Comparison of ENCODE assay signal across 26 cellular contexts in the genomic region with DNA sequence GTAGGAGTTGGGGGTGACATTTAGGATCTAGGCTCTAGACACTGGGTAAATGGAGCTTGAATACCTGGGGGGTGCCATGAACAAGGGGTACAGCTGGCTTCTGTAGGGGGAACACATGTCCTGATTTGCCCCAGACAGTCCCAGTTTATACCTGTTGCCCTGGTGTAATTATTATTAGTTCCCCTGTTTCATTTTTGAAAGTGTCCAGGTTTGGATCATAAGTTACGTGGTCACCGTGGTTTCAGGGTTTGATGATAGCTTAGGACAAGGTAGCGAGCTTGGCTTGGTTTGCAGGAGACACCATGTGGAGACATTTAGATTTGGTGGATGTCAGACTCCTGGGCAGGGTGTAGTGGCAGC. TPM values are rescaled to one million over a fixed set of nuclear protein-coding genes. Genes with fewer than 3 reads are reported as not detected.
DNase-seq lines count a peak whose midpoint lies in the region; ATAC-seq and TF ChIP-seq lines count a peak whose summit lies in the region.
"Had no signal": no experiment of that assay in that cellular context is flagged by ENCODE, and none has a peak within 500 bp of the region (broad histone marks: within the 10 kb centered on the region; RNA-seq: fewer than 3 reads in every experiment).

No MANE protein-coding gene starts in this region.

- H3K9me3 Mint-ChIP-seq in activated T-cell treated with anti-CD3 and anti-CD28 coated beads, Interleukin-2, amount 50 U/mL, for 4 hours: no peaks in the 10 kb centered on the region
- no peaks in the 10 kb centered on the region for H3K9me3 Mint-ChIP-seq in central memory CD8-positive, alpha-beta T cell
- H3K9me3 Mint-ChIP-seq: activated B cell treated with CpG ODN at 0.5 μM for 24 hours had no signal

- peaks cover 52% of the 10 kb centered on the region for H3K79me2 ChIP-seq in Loucy (ENCODE audit: insufficient read depth, low read length)

- H3K36me3 Mint-ChIP-seq in activated T-cell treated with anti-CD3 and anti-CD28 coated beads, Interleukin-2, amount 50 U/mL, for 4 hours (ENCODE audit: insufficient read depth): peaks cover 54% of the 10 kb centered on the region
- peaks cover 51% of the 10 kb centered on the region for H3K36me3 Mint-ChIP-seq in central memory CD8-positive, alpha-beta T cell (ENCODE audit: insufficient read depth)

- H3K27ac Mint-ChIP-seq in central memory CD8-positive, alpha-beta T cell (ENCODE audit: low read depth): peak overlapping the region; percentile 87
- H3K27ac Mint-ChIP-seq: activated B cell treated with CpG ODN at 0.5 μM for 24 hours, CD14-positive monocyte had no signal

- peaks cover 48% of the 10 kb centered on the region for H4K20me1 ChIP-seq in Loucy (ENCODE audit: insufficient read depth, low read length, poor library complexity, severe bottlenecking)

- ATAC-seq in activated T-cell treated with anti-CD3 and anti-CD28 coated beads, Interleukin-2, amount 50 U/mL, for 4 hours: no peak
- ATAC-seq in central memory CD8-positive, alpha-beta T cell (replicated peaks; ENCODE audit: extremely low read depth, poor library complexity, severe bottlenecking): no peak
- ATAC-seq in gastrocnemius medialis (no peak), GM19324 (IDR thresholded peaks at IDR 0.05; ENCODE audit: low FRiP score, unreplicated experiment) (no peak)
- ATAC-seq: body of pancreas, heart left ventricle had no signal

- H3K36me3 ChIP-seq in Loucy (ENCODE audit: insufficient read depth, low read length): peaks cover 40% of the 10 kb centered on the region; the same call in 1 of the 2 replicates
- H3K36me3 ChIP-seq in gastrocnemius medialis: peaks cover 0 to 51% of the 10 kb centered on the region in 2 donors
- H3K36me3 ChIP-seq: colonic mucosa, ovary, uterus had no signal

- peak overlapping the region; percentile 13 for H3K4me2 ChIP-seq in Loucy (ENCODE audit: low read depth, low read length, poor library complexity, severe bottlenecking)

- H3K4me3 Mint-ChIP-seq in activated T-cell treated with anti-CD3 and anti-CD28 coated beads, Interleukin-2, amount 50 U/mL, for 4 hours: peak overlapping the region; percentile 37
- H3K4me3 Mint-ChIP-seq in central memory CD8-positive, alpha-beta T cell: no peak overlapping the region
- H3K4me3 Mint-ChIP-seq: activated B cell treated with CpG ODN at 0.5 μM for 24 hours had no signal

- H3K9me3 ChIP-seq in Loucy (ENCODE audit: insufficient read depth, low read depth, low read length) (no peaks in the 10 kb centered on the region), gastrocnemius medialis (no peaks in the 10 kb centered on the region)
- H3K9me3 ChIP-seq: body of pancreas, colonic mucosa, heart left ventricle, ovary, sigmoid colon, uterus had no signal

- H3K27me3 Mint-ChIP-seq in activated T-cell treated with anti-CD3 and anti-CD28 coated beads, Interleukin-2, amount 50 U/mL, for 4 hours (ENCODE audit: low read depth): no peaks in the 10 kb centered on the region
- no peaks in the 10 kb centered on the region for H3K27me3 Mint-ChIP-seq in central memory CD8-positive, alpha-beta T cell
- H3K27me3 Mint-ChIP-seq: activated B cell treated with CpG ODN at 0.5 μM for 24 hours had no signal

- H3K27me3 ChIP-seq in Loucy (ENCODE audit: insufficient read depth, low read length, poor library complexity, severe bottlenecking) (no peaks in the 10 kb centered on the region), gastrocnemius medialis (no peaks in the 10 kb centered on the region)
- H3K27me3 ChIP-seq: body of pancreas, colonic mucosa, heart left ventricle, ovary, sigmoid colon, uterus had no signal

- no peaks in the 10 kb centered on the region for H3F3A ChIP-seq in Loucy (ENCODE audit: low read depth)

- H3K4me3 ChIP-seq in Loucy (ENCODE audit: low read length, poor library complexity, severe bottlenecking) (no peak overlapping the region), gastrocnemius medialis (no peak overlapping the region)
- H3K4me3 ChIP-seq: body of pancreas, colonic mucosa, heart left ventricle, ovary, sigmoid colon, uterus had no signal

- in situ Hi-C loops in gastrocnemius medialis (cut with MboI; ENCODE audit: low sequenced_read_pairs in 4 of 4): no loop called here

- no peak for TF ChIP-seq CTCF in Loucy (conservative IDR thresholded peaks at IDR 0.05; ENCODE audit: low read length)
- no peak for TF ChIP-seq CTCF in gastrocnemius medialis (IDR thresholded peaks at IDR 0.05 in 4 of 5, conservative IDR thresholded peaks at IDR 0.05 in 1 of 5)

- H2AFZ ChIP-seq in Loucy (ENCODE audit: low read length): no peak overlapping the region

- no peak for TF ChIP-seq POLR2A in gastrocnemius medialis (IDR thresholded peaks at IDR 0.05)

- intact Hi-C loops in gastrocnemius medialis (cut with DNase I; ENCODE audit: low total_unique reads): no loop called here

- peak overlapping the region; percentile 66 to 100 (median 84) for H3K27ac ChIP-seq in gastrocnemius medialis
- H3K27ac ChIP-seq: colonic mucosa, HL-60, ovary, sigmoid colon, uterus had no signal

- DNase-seq in activated T-cell treated with anti-CD3 and anti-CD28 coated beads, Interleukin-2, amount 50 U/mL, for 4 hours: no peak
- DNase-seq in activated T-cell treated with anti-CD3 and anti-CD28 coated beads, Interleukin-2, amount 50 U/mL, for 1 hour: no peak
- DNase-seq in central memory CD8-positive, alpha-beta T cell (ENCODE audit: low spot score in 2 of 2): no peak
- DNase-seq in gastrocnemius medialis: no peak
- DNase-seq in stimulated activated CD4-positive, alpha-beta T cell treated with anti-CD3 and anti-CD28 coated beads, Interleukin-4, amount 100 ng/mL, for 1 hour: no peak
- DNase-seq in stimulated activated CD4-positive, alpha-beta T cell treated with anti-CD3 and anti-CD28 coated beads, Interleukin-15, amount 100 ng/mL, for 24 hours: no peak
- DNase-seq: ACHN; activated B cell treated with CpG ODN at 0.5 μM for 24 hours; activated naive CD4-positive, alpha-beta T cell treated with anti-CD3 and anti-CD28 coated beads, Interleukin-2, amount 50 U/mL, for 16 hours; body of pancreas; colonic mucosa; DMS53; heart left ventricle; IMR-90; MM.1S; NCI-H146; NCI-H774; ovary; SHP77 treated with DMSO at 0.1 percent for 48 hours; sigmoid colon; stimulated activated CD4-positive, alpha-beta T cell treated with anti-CD3 and anti-CD28 coated beads, Interleukin-1b, Interleukin-23, amount 100 ng/mL, for 48 hours; uterus had no signal

- peaks cover 43% of the 10 kb centered on the region for H3K4me1 ChIP-seq in Loucy (ENCODE audit: insufficient read depth, low read length, poor library complexity, severe bottlenecking)
- peaks cover 59 to 61% of the 10 kb centered on the region in 2 donors for H3K4me1 ChIP-seq in gastrocnemius medialis
- H3K4me1 ChIP-seq: colonic mucosa had no signal

- H3K9me2 ChIP-seq in Loucy (replicated peaks; ENCODE audit: low read depth, low read length): no peaks in the 10 kb centered on the region

- H3K4me1 Mint-ChIP-seq in activated T-cell treated with anti-CD3 and anti-CD28 coated beads, Interleukin-2, amount 50 U/mL, for 4 hours (ENCODE audit: low read depth): peaks cover 55% of the 10 kb centered on the region
- peaks cover 64% of the 10 kb centered on the region for H3K4me1 Mint-ChIP-seq in central memory CD8-positive, alpha-beta T cell

- H3K9ac ChIP-seq in Loucy (ENCODE audit: low read depth, low read length, poor library complexity, severe bottlenecking): no peak overlapping the region

RNA-seq across cellular contexts. Expression of a gene that starts 5.5 kb away (rescaled TPM):
- total RNA-seq in activated T-cell treated with anti-CD3 and anti-CD28 coated beads, Interleukin-2, amount 50 U/mL, for 4 hours: 100 to 1,000 TPM; 263 to 315 (median 286) TPM
- 10 to 100 TPM; 48.2 to 76.8 (median 56.3) TPM for total RNA-seq in gastrocnemius medialis

RNA-seq across cellular contexts. Expression of a gene that starts 19.6 kb away (rescaled TPM):
- total RNA-seq in activated T-cell treated with anti-CD3 and anti-CD28 coated beads, Interleukin-2, amount 50 U/mL, for 4 hours: 10 to 100 TPM; 47.2 to 73.3 (median 67.8) TPM
- total RNA-seq in gastrocnemius medialis: 10 to 100 TPM; 10.0 to 25.8 (median 13.3) TPM

RNA-seq across cellular contexts. Expression of a gene that starts 35.8 kb away (rescaled TPM):
- total RNA-seq in activated T-cell treated with anti-CD3 and anti-CD28 coated beads, Interleukin-2, amount 50 U/mL, for 4 hours: 100 to 1,000 TPM; 110 to 131 (median 110) TPM
- total RNA-seq in gastrocnemius medialis: 1 to 10 TPM in 1 of 4 donors, under 1 TPM in 2, not detected in 1; 0.29 to 1.2 (median 0.75) TPM

RNA-seq across cellular contexts. Expression of a gene that starts 37.6 kb away (rescaled TPM):
- total RNA-seq in activated T-cell treated with anti-CD3 and anti-CD28 coated beads, Interleukin-2, amount 50 U/mL, for 4 hours: under 1 TPM; 0.16 to 0.58 (median 0.43) TPM
- 1 to 10 TPM; 1.3 to 4.0 (median 1.6) TPM for total RNA-seq in gastrocnemius medialis
- total RNA-seq: activated B cell treated with CpG ODN at 0.5 μM for 24 hours had no signal

RNA-seq across cellular contexts. Expression of a gene that starts 42.0 kb away (rescaled TPM):
- total RNA-seq in activated T-cell treated with anti-CD3 and anti-CD28 coated beads, Interleukin-2, amount 50 U/mL, for 4 hours: 100 to 1,000 TPM; 527 to 569 (median 554) TPM
- total RNA-seq in gastrocnemius medialis: 100 to 1,000 TPM; 211 to 334 (median 280) TPM

Comparison
In these comparisons a context has a peak if more than half of its experiments do, and no peak if none do; other contexts are left out.
1. RNA of a gene that starts 35.8 kb away (total RNA-seq): 110 to 131 TPM in activated T-cell treated with anti-CD3 and anti-CD28 coated beads, Interleukin-2, amount 50 U/mL, for 4 hours; 0.29 to 1.2 TPM in gastrocnemius medialis; every median in the first group is over 10 times any median in the second.